ENCODE assay signal across 21 cellular contexts in genomic region chr4:140980426-140981200, GRCh38.
DNase-seq lines count a peak whose midpoint lies in the region; ATAC-seq, FAIRE-seq and TF ChIP-seq lines count a peak whose summit lies in the region.
"Had no signal": no experiment of that assay in that cellular context is flagged by ENCODE, and none has a peak within 500 bp of the region (broad histone marks: within the 10 kb centered on the region; RNA-seq: fewer than 3 reads in every experiment).

No MANE protein-coding gene starts in this region.

- SMC1A ChIA-PET in GM12878 (lab: Charles Lee; ENCODE audit: uncharacterized antibody, unreplicated experiment) = no interaction called here

- intact Hi-C loops in GM12878 (cut with micrococcal nuclease; ENCODE audit: unreplicated experiment) (no loop called here), dorsolateral prefrontal cortex (cut with DNase I) (no loop called here)

- no peaks in the 10 kb centered on the region for H3K9me3 ChIP-seq in GM12878 (replicated peaks; ENCODE audit: control insufficient read depth, insufficient read depth, low read length)
- H3K9me3 ChIP-seq in MG63 = no peaks in the 10 kb centered on the region
- H3K9me3 ChIP-seq: A549; BLaER1 treated with 17β-estradiol and CSF1 and Interleukin-3, amounts not matched to agents 10 nM and 100 nM; Caco-2 had no signal

- H3K27ac ChIP-seq in GM12878 (ENCODE audit: control insufficient read depth, insufficient read depth) (no peak overlapping the region), dorsolateral prefrontal cortex (no peak overlapping the region)
- H3K27ac ChIP-seq: 22Rv1; A549; BLaER1 treated with 17β-estradiol and CSF1 and Interleukin-3, amounts not matched to agents 10 nM and 100 nM; C4-2B had no signal

- H3K4me3 ChIP-seq in GM06990 (replicated peaks; ENCODE audit: low read depth, low read length) (no peak overlapping the region), GM12878 (no peak overlapping the region), MG63 (no peak overlapping the region), dorsolateral prefrontal cortex (no peak overlapping the region)
- H3K4me3 ChIP-seq: A549; BLaER1 treated with 17β-estradiol and CSF1 and Interleukin-3, amounts not matched to agents 10 nM and 100 nM had no signal

- POLR2A ChIA-PET in GM12878 (lab: Charles Lee) = no interaction called here

- CTCF ChIA-PET in GM12878 (lab: Yijun Ruan, JAX) = no interaction called here

- H2AFZ ChIP-seq in GM12878 (ENCODE audit: control insufficient read depth, low read depth, low read length) = no peak overlapping the region

- no peak; a peak in 1 of 4 replicates for TF ChIP-seq EP300 in GM12878 (IDR thresholded peaks at IDR 0.05; ENCODE audit: borderline replicate concordance in 1 of 2, control insufficient read depth in 1 of 2, low read depth in 2 of 2, low read length in 2 of 2)

- WGBS in GM12878 (ENCODE audit: insufficient coverage, insufficient replicate concordance, low lambda C conversion rate, missing lambda C conversion rate) = 11% methylated on average over 5 of the region's 5 CpGs

- no peak overlapping the region for H3K9ac ChIP-seq in GM12878 (ENCODE audit: control insufficient read depth, insufficient read depth, low read length)
- H3K9ac ChIP-seq: BLaER1 treated with 17β-estradiol and CSF1 and Interleukin-3, amounts not matched to agents 10 nM and 100 nM had no signal

- H3K79me2 ChIP-seq in GM12878 (ENCODE audit: control insufficient read depth, insufficient read depth, low read length) = no peaks in the 10 kb centered on the region

- in situ Hi-C loops in GM12878 (cut with MboI) = no loop called here

- no peaks in the 10 kb centered on the region for H4K20me1 ChIP-seq in GM12878 (ENCODE audit: control insufficient read depth, insufficient read depth)
- H4K20me1 ChIP-seq: BLaER1 treated with 17β-estradiol and CSF1 and Interleukin-3, amounts not matched to agents 10 nM and 100 nM had no signal

- peak; percentile 51 for ATAC-seq in GM18868 (IDR thresholded peaks at IDR 0.05; ENCODE audit: unreplicated experiment)
- ATAC-seq in GM12878 = peak; percentile 73
- ATAC-seq: A549; CD8-positive, alpha-beta T cell had no signal

- RAD21 ChIA-PET in GM12878 (lab: Charles Lee; ENCODE audit: unreplicated experiment) = no interaction called here

- no peak for FAIRE-seq in GM12878 (lab: Jason Lieb, UNC)
- FAIRE-seq: A549, D721Med, G401.6, GM12892, GM18507, GM19239 had no signal

- TF ChIP-seq RAD21 in GM12878 (IDR thresholded peaks at IDR 0.05; ENCODE audit: insufficient read depth, low read depth, low read length) = no peak

- H3K36me3 ChIP-seq in GM06990 (ENCODE audit: control insufficient read depth, insufficient read depth, low read length) (no peaks in the 10 kb centered on the region), GM12878 (ENCODE audit: control insufficient read depth in 2 of 2, insufficient read depth in 2 of 2, low read length in 1 of 2) (no peaks in the 10 kb centered on the region), MG63 (no peaks in the 10 kb centered on the region)
- H3K36me3 ChIP-seq: BLaER1 treated with 17β-estradiol and CSF1 and Interleukin-3, amounts not matched to agents 10 nM and 100 nM had no signal

- no TSS peak for BruUV-seq in GM12878 (replicated peaks; lab: Mats Ljungman, UMichigan)

- no peak overlapping the region for H3K4me2 ChIP-seq in GM12878 (ENCODE audit: control insufficient read depth, insufficient read depth)
- H3K4me2 ChIP-seq: A549; BLaER1 treated with 17β-estradiol and CSF1 and Interleukin-3, amounts not matched to agents 10 nM and 100 nM had no signal

- DNase-seq in GM06990 (ENCODE audit: extremely low read depth, insufficient read length) (peak; percentile 28), GM12878 (ENCODE audit: low read depth, low spot score) (no peak), MG63 (no peak), dorsolateral prefrontal cortex (no peak)
- DNase-seq: AML-193; Caco-2; Calu3; CD4-positive, alpha-beta T cell; CD8-positive, alpha-beta T cell; DMS79 treated with DMSO at 0.1 percent for 48 hours; GF-D8 had no signal

- TF ChIP-seq CTCF in GM06990 (IDR thresholded peaks at IDR 0.05; ENCODE audit: insufficient read depth, low read length, poor library complexity, severe bottlenecking) (no peak), GM12878 (IDR thresholded peaks at IDR 0.05 in 2 of 3, conservative IDR thresholded peaks at IDR 0.05 in 1 of 3; ENCODE audit: control insufficient read depth in 2 of 3, extremely low read depth in 1 of 3, insufficient read depth in 1 of 3, low read depth in 3 of 3, low read length in 3 of 3) (no peak), dorsolateral prefrontal cortex (IDR thresholded peaks at IDR 0.05 in 54 of 56, conservative IDR thresholded peaks at IDR 0.05 in 2 of 56; ENCODE audit: low read depth in 1 of 56, partially characterized antibody in 56 of 56) (no peak)

- H3K4me1 ChIP-seq in GM12878 (ENCODE audit: control insufficient read depth, insufficient read depth, low read length) = no peaks in the 10 kb centered on the region
- H3K4me1 ChIP-seq: A549; BLaER1 treated with 17β-estradiol and CSF1 and Interleukin-3, amounts not matched to agents 10 nM and 100 nM; Caco-2 had no signal

- H3K27me3 ChIP-seq in GM06990 (replicated peaks; ENCODE audit: control insufficient read depth, insufficient read depth, low read length) (no peaks in the 10 kb centered on the region), GM12878 (replicated peaks in 1 of 2; ENCODE audit: control insufficient read depth in 2 of 2, insufficient read depth in 2 of 2, low read length in 1 of 2) (no peaks in the 10 kb centered on the region), MG63 (no peaks in the 10 kb centered on the region), dorsolateral prefrontal cortex (no peaks in the 10 kb centered on the region)
- H3K27me3 ChIP-seq: BLaER1 treated with 17β-estradiol and CSF1 and Interleukin-3, amounts not matched to agents 10 nM and 100 nM had no signal

- no peak for TF ChIP-seq POLR2A in GM12878 (IDR thresholded peaks at IDR 0.05; ENCODE audit: low read depth, low read length)

TF ChIP-seq in GM12878, 131 proteins besides CTCF, POLR2A, EP300 and RAD21 (continues in another document):
- TF ChIP-seq HDAC2 (IDR thresholded peaks at IDR 0.05) (no peak), MTA2 (IDR thresholded peaks at IDR 0.05; ENCODE audit: low read depth) (peak; percentile 87), ATF7 (IDR thresholded peaks at IDR 0.05; ENCODE audit: low read depth) (0 out of 2 replicates have a peak, but pooled peaks have one; percentile 46), BACH1 (IDR thresholded peaks at IDR 0.05; ENCODE audit: borderline replicate concordance) (no peak), ZNF207 (IDR thresholded peaks at IDR 0.05; ENCODE audit: borderline replicate concordance) (no peak), MLLT1 (IDR thresholded peaks at IDR 0.05) (no peak), IRF3 (IDR thresholded peaks at IDR 0.05) (no peak), SUPT20H (IDR thresholded peaks at IDR 0.05; ENCODE audit: borderline replicate concordance, control insufficient read depth, low read depth, low read length) (no peak), TCF7 (IDR thresholded peaks at IDR 0.05; ENCODE audit: borderline replicate concordance) (no peak), HSF1 (IDR thresholded peaks at IDR 0.05; ENCODE audit: low read depth, low read length) (no peak), HCFC1 (IDR thresholded peaks at IDR 0.05; ENCODE audit: low read length) (no peak), SRF (IDR thresholded peaks at IDR 0.05; ENCODE audit: low read depth in 2 of 2, low read length in 2 of 2) (no peak), PML (IDR thresholded peaks at IDR 0.05; ENCODE audit: low read length) (no peak), ZBED1 (IDR thresholded peaks at IDR 0.05; ENCODE audit: borderline replicate concordance) (no peak), MYB (IDR thresholded peaks at IDR 0.05; ENCODE audit: borderline replicate concordance, low read depth, low read length) (no peak), HDGF (IDR thresholded peaks at IDR 0.05) (no peak), RELA (IDR thresholded peaks at IDR 0.05; ENCODE audit: borderline replicate concordance, partially characterized antibody) (no peak), SMAD1 (IDR thresholded peaks at IDR 0.05; ENCODE audit: low read depth, partially characterized antibody) (no peak), KDM1A (IDR thresholded peaks at IDR 0.05; ENCODE audit: borderline replicate concordance) (no peak)
